Comparison of ENCODE assay signal across 8 cellular contexts in the genomic region with DNA sequence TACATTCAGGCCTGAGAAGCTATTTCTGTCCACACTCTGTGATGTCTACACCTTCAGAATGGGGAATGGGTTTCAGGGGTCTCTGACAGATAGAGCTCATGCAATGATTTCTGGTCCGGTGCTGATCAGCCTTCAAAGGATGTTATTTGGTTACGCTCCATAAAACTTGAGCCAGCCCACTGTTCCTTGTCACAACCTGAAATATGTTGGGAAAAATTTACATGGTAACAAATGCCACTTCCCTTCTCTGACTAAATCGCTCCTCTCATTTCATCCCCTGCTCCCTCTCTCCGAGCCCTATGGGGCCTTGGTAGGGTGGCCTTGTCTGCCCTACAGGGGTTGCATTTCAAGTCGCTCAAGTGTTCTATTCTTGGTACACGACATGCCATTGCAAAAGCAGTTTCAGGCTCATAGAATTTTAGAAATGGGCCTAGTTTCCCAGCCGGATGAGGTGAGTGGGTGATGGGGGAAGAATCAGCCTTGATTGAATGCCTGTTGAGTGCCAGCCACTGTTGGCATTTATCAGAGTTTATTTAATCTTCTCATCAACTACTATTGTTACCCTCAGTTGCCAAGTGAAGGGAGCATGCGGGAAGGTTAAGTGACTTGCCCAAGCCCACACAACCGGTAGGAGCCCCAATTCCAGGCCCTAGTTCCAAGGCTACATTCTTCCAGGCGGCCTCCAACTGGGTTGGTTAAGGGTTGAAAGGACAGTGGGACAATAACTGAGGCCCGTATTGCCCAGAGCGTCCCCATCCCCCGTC. TPM values are rescaled to one million over a fixed set of nuclear protein-coding genes. Genes with fewer than 3 reads are reported as not detected.
DNase-seq lines count a peak whose midpoint lies in the region; ATAC-seq, FAIRE-seq and TF ChIP-seq lines count a peak whose summit lies in the region.

No MANE protein-coding gene starts in this region.

- POLR2A ChIA-PET in OCI-LY7 (lab: Charles Lee): interaction anchor here (0.6 to 3.1 kb wide), 7 partner anchors 7 to 157 kb away, joined by 3 to 15 read pairs (median 3); a partner anchor contains a TSS

- H4K20me1 ChIP-seq in BLaER1 treated with 17β-estradiol and CSF1 and Interleukin-3, amounts not matched to agents 10 nM and 100 nM: peaks cover 0 to 6% (median 0%) of the 10 kb centered on the region in 11 experiments; a peak in 2 of 22 replicates
- H4K20me1 ChIP-seq in OCI-LY7 (ENCODE audit: insufficient read depth, low read length) (no peaks in the 10 kb centered on the region), fibroblast of lung (ENCODE audit: control insufficient read depth, extremely low read depth, insufficient read depth, low read length) (no peaks in the 10 kb centered on the region)

- H2AFZ ChIP-seq in OCI-LY7 (ENCODE audit: low read length) (peak overlapping the region; percentile 91; the same call in 1 of the 2 replicates), fibroblast of lung (ENCODE audit: low read length) (peak overlapping the region; percentile 49)

- peak overlapping the region; percentile 52 to 94 (median 89); a peak in 21 of 22 replicates for H3K9ac ChIP-seq in BLaER1 treated with 17β-estradiol and CSF1 and Interleukin-3, amounts not matched to agents 10 nM and 100 nM
- no peak overlapping the region for H3K9ac ChIP-seq in fibroblast of lung (ENCODE audit: insufficient read depth, low read length)

- peak overlapping the region; percentile 33 to 97 (median 88) for H3K4me3 ChIP-seq in BLaER1 treated with 17β-estradiol and CSF1 and Interleukin-3, amounts not matched to agents 10 nM and 100 nM
- peak overlapping the region; percentile 88 for H3K4me3 ChIP-seq in OCI-LY7 (ENCODE audit: low read depth, low read length, poor library complexity, severe bottlenecking)
- H3K4me3 ChIP-seq in fibroblast of lung (replicated peaks in 1 of 4; ENCODE audit: control extremely low read depth in 1 of 4, insufficient read depth in 1 of 4, low read depth in 3 of 4, low read length in 4 of 4): peak overlapping the region in 3 of 4 experiments; percentile 18 to 45 (median 19)
- H3K4me3 ChIP-seq in pancreas: peak overlapping the region in 2 of 4 donors; percentile 39 to 97

- CTCF ChIA-PET in OCI-LY7 (lab: Charles Lee; ENCODE audit: unreplicated experiment): no interaction called here

- no peaks in the 10 kb centered on the region; a peak in 1 of 22 replicates for H3K36me3 ChIP-seq in BLaER1 treated with 17β-estradiol and CSF1 and Interleukin-3, amounts not matched to agents 10 nM and 100 nM
- H3K36me3 ChIP-seq in OCI-LY7 (ENCODE audit: insufficient read depth, low read length): no peaks in the 10 kb centered on the region
- no peaks in the 10 kb centered on the region for H3K36me3 ChIP-seq in fibroblast of lung (ENCODE audit: control insufficient read depth, insufficient read depth, low read length)
- H3K36me3 ChIP-seq in pancreas: no peaks in the 10 kb centered on the region

- no peaks in the 10 kb centered on the region for H3K9me3 ChIP-seq in BLaER1 treated with 17β-estradiol and CSF1 and Interleukin-3, amounts not matched to agents 10 nM and 100 nM (replicated peaks in 1 of 11)
- H3K9me3 ChIP-seq in OCI-LY7 (ENCODE audit: low read length) (no peaks in the 10 kb centered on the region), fibroblast of lung (ENCODE audit: control insufficient read depth, insufficient read depth, low read depth, low read length) (no peaks in the 10 kb centered on the region), pancreas (no peaks in the 10 kb centered on the region)

- H3K79me2 ChIP-seq in OCI-LY7 (ENCODE audit: insufficient read depth, low read depth, low read length): no peaks in the 10 kb centered on the region
- peaks cover 27% of the 10 kb centered on the region for H3K79me2 ChIP-seq in fibroblast of lung (ENCODE audit: control insufficient read depth, insufficient read depth, low read length)

- no peaks in the 10 kb centered on the region for H3K27me3 ChIP-seq in BLaER1 treated with 17β-estradiol and CSF1 and Interleukin-3, amounts not matched to agents 10 nM and 100 nM
- no peaks in the 10 kb centered on the region for H3K27me3 ChIP-seq in fibroblast of lung (ENCODE audit: control insufficient read depth, insufficient read depth, low read length)
- no peaks in the 10 kb centered on the region for H3K27me3 ChIP-seq in pancreas

- ATAC-seq in pancreas: no peak
- no peak for ATAC-seq in GM21528 (IDR thresholded peaks at IDR 0.05; ENCODE audit: low FRiP score, unreplicated experiment)

- WGBS in pancreas, 2 donors: 62% methylated on average over 13 of the region's 13 CpGs

- H3K4me1 ChIP-seq in BLaER1 treated with 17β-estradiol and CSF1 and Interleukin-3, amounts not matched to agents 10 nM and 100 nM: peaks cover 38 to 49% (median 44%) of the 10 kb centered on the region in 10 experiments
- H3K4me1 ChIP-seq in OCI-LY7 (ENCODE audit: insufficient read depth, low read length, poor library complexity, severe bottlenecking) (peaks cover 28% of the 10 kb centered on the region), fibroblast of lung (ENCODE audit: control insufficient read depth, extremely low read depth, insufficient read depth, low read length) (peaks cover 26% of the 10 kb centered on the region), pancreas (peaks cover 7 to 24% (median 24%) of the 10 kb centered on the region in 3 donors)

- H3K9me2 ChIP-seq in OCI-LY7 (ENCODE audit: insufficient read depth, low read length): no peaks in the 10 kb centered on the region

- intact Hi-C loops in OCI-LY7 (cut with micrococcal nuclease; ENCODE audit: unreplicated experiment): loop anchor here (5.0 to 10.0 kb wide), 2 partner anchors 175 to 462 kb away; a partner anchor contains a TSS
- intact Hi-C loops in pancreas (cut with DNase I): no loop called here

- peak overlapping the region; percentile 48 to 91 (median 81) for H3K27ac ChIP-seq in BLaER1 treated with 17β-estradiol and CSF1 and Interleukin-3, amounts not matched to agents 10 nM and 100 nM
- H3K27ac ChIP-seq in OCI-LY7 (ENCODE audit: low read depth, low read length, poor library complexity, severe bottlenecking) (peak overlapping the region; percentile 25), fibroblast of lung (ENCODE audit: insufficient read depth, low read length) (peak overlapping the region; percentile 88), pancreas (peak overlapping the region; percentile 35 to 97 (median 70))

- no peak for TF ChIP-seq CTCF in OCI-LY7 (conservative IDR thresholded peaks at IDR 0.05; ENCODE audit: low read length)
- TF ChIP-seq CTCF in fibroblast of lung (conservative IDR thresholded peaks at IDR 0.05 in 1 of 2, IDR thresholded peaks at IDR 0.05 in 1 of 2; ENCODE audit: low read depth in 1 of 2, low read length in 2 of 2): no peak
- TF ChIP-seq CTCF in pancreas (IDR thresholded peaks at IDR 0.05): no peak

- BruUV-seq in OCI-LY7 (replicated peaks; lab: Mats Ljungman, UMichigan): no TSS peak

- DNase-seq in OCI-LY7 (ENCODE audit: low spot score): no peak
- DNase-seq in fibroblast of lung (ENCODE audit: low read depth in 2 of 2): no peak
- DNase-seq in pancreas: peak in 1 of 6 donors; percentile 38
- no peak for DNase-seq in ureter (ENCODE audit: low spot score)
- no peak for DNase-seq in HuH-7.5 (ENCODE audit: low spot score)
- DNase-seq in DMS79 (lab: John Stamatoyannopoulos, UW): no peak

- H3K4me2 ChIP-seq in BLaER1 treated with 17β-estradiol and CSF1 and Interleukin-3, amounts not matched to agents 10 nM and 100 nM: peak overlapping the region; percentile 80 to 96 (median 87)
- H3K4me2 ChIP-seq in OCI-LY7 (ENCODE audit: low read length): peak overlapping the region; percentile 76
- peak overlapping the region; percentile 85 for H3K4me2 ChIP-seq in fibroblast of lung (ENCODE audit: extremely low read depth, insufficient read depth, low read length)

- FAIRE-seq in pancreas (lab: Jason Lieb, UNC): no peak

RNA-seq across cellular contexts. Expression of a gene that starts 1.0 kb away (rescaled TPM):
- total RNA-seq in OCI-LY7 (2014; rRNA removed; shearing (Covaris generic)): 12.6 and 16.1 TPM in 2 replicates
- total RNA-seq in OCI-LY7 (2022): 22.8 and 30.3 TPM in 2 replicates
- total RNA-seq in fibroblast of lung: 42.9 and 84.9 TPM in 2 replicates
- polyA plus RNA-seq in fibroblast of lung: 39.5 and 55.3 TPM in 2 replicates
- 25.1 and 29.1 TPM in 2 replicates for polyA plus RNA-seq in fibroblast of lung (2012)
- 337 and 341 TPM in 2 replicates for polyA minus RNA-seq in fibroblast of lung (ENCODE audit: low replicate concordance)
- 100 to 1,000 TPM; 104 to 151 (median 132) TPM for total RNA-seq in pancreas
- polyA plus RNA-seq in pancreas: 10 to 100 TPM in 1 of 2 donors, 1 to 10 TPM in 1; 7.9 to 16.2 TPM
- total RNA-seq in ureter: 134 TPM

Comparison
In these comparisons a context has a peak if more than half of its experiments do, and no peak if none do; other contexts are left out.
1. H3K27ac ChIP-seq: peak in every context shown above with its lines; median percentile 88 in fibroblast of lung; 81 in BLaER1 treated with 17β-estradiol and CSF1 and Interleukin-3, amounts not matched to agents 10 nM and 100 nM; 70 in pancreas; 25 in OCI-LY7.